8 cellular contexts compared by ENCODE assay signal in genomic region chr11:12066799-12067508, GRCh38. TPM values are rescaled to one million over a fixed set of nuclear protein-coding genes. Genes with fewer than 3 reads are reported as not detected.
DNase-seq lines count a peak whose midpoint lies in the region; ATAC-seq and TF ChIP-seq lines count a peak whose summit lies in the region.

No MANE protein-coding gene starts in this region.

- H3K36me3 ChIP-seq in RWPE2 (ENCODE audit: low read depth) (no peaks in the 10 kb centered on the region), skeletal muscle tissue (ENCODE audit: control insufficient read depth in 3 of 3, insufficient read depth in 3 of 3, low read length in 3 of 3) (no peaks in the 10 kb centered on the region)

- peaks cover 6% of the 10 kb centered on the region for H3K27me3 Mint-ChIP-seq in activated CD4-positive, alpha-beta T cell treated with anti-CD3 and anti-CD28 coated beads, Interleukin-2, amount 10 ng/mL, durations not matched to agents 24 days and 14 days

- no peak overlapping the region for H3K4me3 Mint-ChIP-seq in activated CD4-positive, alpha-beta T cell treated with anti-CD3 and anti-CD28 coated beads, Interleukin-2, amount 10 ng/mL, durations not matched to agents 24 days and 14 days

- intact Hi-C loops in left cardiac atrium (cut with DNase I), result no loop called here
- intact Hi-C loops in activated CD4-positive, alpha-beta T cell treated with anti-CD3 and anti-CD28 coated beads, Interleukin-2, amount 10 ng/mL, durations not matched to agents 24 days and 14 days (cut with micrococcal nuclease), result no loop called here

- H3K4me1 ChIP-seq in RWPE2 (ENCODE audit: insufficient read depth, poor library complexity, severe bottlenecking), result peaks cover 30% of the 10 kb centered on the region
- H3K4me1 ChIP-seq in skeletal muscle tissue (ENCODE audit: control insufficient read depth in 3 of 3, insufficient read depth in 3 of 3, low read length in 3 of 3), result peaks cover 20 to 28% (median 23%) of the 10 kb centered on the region in 3 donors

- no peak overlapping the region for H3K4me3 ChIP-seq in HL-60 (replicated peaks; ENCODE audit: insufficient read depth, low read length)
- no peak overlapping the region for H3K4me3 ChIP-seq in RWPE2 (ENCODE audit: severe bottlenecking)
- H3K4me3 ChIP-seq in skeletal muscle tissue (ENCODE audit: low read length in 3 of 3), result no peak overlapping the region

- no peaks in the 10 kb centered on the region for H3K27me3 ChIP-seq in HL-60 (ENCODE audit: insufficient read depth, poor library complexity, severe bottlenecking)
- H3K27me3 ChIP-seq in RWPE2 (ENCODE audit: insufficient read depth, poor library complexity, severe bottlenecking), result no peaks in the 10 kb centered on the region
- peaks cover 0 to 5% (median 0%) of the 10 kb centered on the region in 3 donors for H3K27me3 ChIP-seq in skeletal muscle tissue (ENCODE audit: control insufficient read depth in 3 of 3, insufficient read depth in 3 of 3, low read length in 3 of 3)

- H3K27ac ChIP-seq in HL-60 (replicated peaks) (no peak overlapping the region), RWPE2 (ENCODE audit: poor library complexity, severe bottlenecking) (peak overlapping the region; percentile 97), skeletal muscle tissue (ENCODE audit: low read depth, low read length) (peak overlapping the region; percentile 76)

- H3K36me3 Mint-ChIP-seq in activated CD4-positive, alpha-beta T cell treated with anti-CD3 and anti-CD28 coated beads, Interleukin-2, amount 10 ng/mL, durations not matched to agents 24 days and 14 days (ENCODE audit: low read depth), result no peaks in the 10 kb centered on the region

- DNase-seq in HL-60 (ENCODE audit: low read depth in 1 of 2, low spot score in 1 of 2), result peak; percentile 73 to 86
- DNase-seq in RWPE2 (ENCODE audit: low spot score), result no peak
- no peak for DNase-seq in left cardiac atrium
- DNase-seq in activated CD4-positive, alpha-beta T cell treated with anti-CD3 and anti-CD28 coated beads, Interleukin-2, amount 10 ng/mL, durations not matched to agents 24 days and 14 days, result no peak
- no peak for DNase-seq in inferior parietal cortex (ENCODE audit: extremely low spot score)

- TF ChIP-seq CTCF in HL-60 (IDR thresholded peaks at IDR 0.05; ENCODE audit: insufficient read depth, low read length) (no peak), RWPE2 (IDR thresholded peaks at IDR 0.05; ENCODE audit: poor library complexity, severe bottlenecking) (no peak)

- H3K27ac Mint-ChIP-seq in activated CD4-positive, alpha-beta T cell treated with anti-CD3 and anti-CD28 coated beads, Interleukin-2, amount 10 ng/mL, durations not matched to agents 24 days and 14 days, result no peak overlapping the region

- peaks cover 5% of the 10 kb centered on the region for H3K9me3 Mint-ChIP-seq in activated CD4-positive, alpha-beta T cell treated with anti-CD3 and anti-CD28 coated beads, Interleukin-2, amount 10 ng/mL, durations not matched to agents 24 days and 14 days

- peak overlapping the region in 1 of 3 donors; percentile 51 for H3K9ac ChIP-seq in skeletal muscle tissue (ENCODE audit: low read depth in 1 of 3, low read length in 3 of 3)

- ATAC-seq in RWPE2 (ENCODE audit: low read depth) (peak; percentile 57), left cardiac atrium (peak; percentile 73), GM19467 (IDR thresholded peaks at IDR 0.05; ENCODE audit: unreplicated experiment) (no peak), HG02981 (IDR thresholded peaks at IDR 0.05; ENCODE audit: unreplicated experiment) (no peak)

- H3K9me3 ChIP-seq in RWPE2 (ENCODE audit: severe bottlenecking) (no peaks in the 10 kb centered on the region), skeletal muscle tissue (ENCODE audit: control insufficient read depth in 3 of 3, low read length in 3 of 3) (no peaks in the 10 kb centered on the region)

- H3K4me1 Mint-ChIP-seq in activated CD4-positive, alpha-beta T cell treated with anti-CD3 and anti-CD28 coated beads, Interleukin-2, amount 10 ng/mL, durations not matched to agents 24 days and 14 days, result peaks cover 15% of the 10 kb centered on the region

RNA-seq across cellular contexts. Expression of gene MICAL2, which starts 43.4 kb away (rescaled TPM):
- total RNA-seq in left cardiac atrium, result 100 to 1,000 TPM in 1 of 2 donors, 10 to 100 TPM in 1; 74.5 to 128 TPM
- 35.5 TPM for total RNA-seq in skeletal muscle tissue
- 501 and 510 TPM in 2 replicates for total RNA-seq in activated CD4-positive, alpha-beta T cell treated with anti-CD3 and anti-CD28 coated beads, Interleukin-2, amount 10 ng/mL, durations not matched to agents 24 days and 14 days

RNA-seq across cellular contexts. Expression of gene DKK3, which starts 58.5 kb away (rescaled TPM):
- 1,000 to 10,000 TPM; 1,563 to 1,610 TPM for total RNA-seq in left cardiac atrium
- total RNA-seq in skeletal muscle tissue, result 56.4 TPM
- not detected in 2 replicates for total RNA-seq in activated CD4-positive, alpha-beta T cell treated with anti-CD3 and anti-CD28 coated beads, Interleukin-2, amount 10 ng/mL, durations not matched to agents 24 days and 14 days

Comparison
In these comparisons a context has a peak if more than half of its experiments do, and no peak if none do; other contexts are left out.
1. DNase-seq: peak in HL-60 (2 of 2); none in RWPE2 (single experiment), left cardiac atrium (single experiment), activated CD4-positive, alpha-beta T cell treated with anti-CD3 and anti-CD28 coated beads, Interleukin-2, amount 10 ng/mL, durations not matched to agents 24 days and 14 days (single experiment) and inferior parietal cortex (single experiment).
2. ATAC-seq: peak in RWPE2 (single experiment) and left cardiac atrium (2 of 2); none in GM19467 (single experiment) and HG02981 (single experiment).
3. RNA of gene DKK3, which starts 58.5 kb away (total RNA-seq): 1,563 to 1,610 TPM in left cardiac atrium and 56.4 TPM in skeletal muscle tissue (single experiment); not detected in activated CD4-positive, alpha-beta T cell treated with anti-CD3 and anti-CD28 coated beads, Interleukin-2, amount 10 ng/mL, durations not matched to agents 24 days and 14 days; every median in the first group is over 10 times any median in the second.